10 cellular contexts compared by ENCODE assay signal in genomic region chr20:38878798-38879197, GRCh38. TPM values are rescaled to one million over a fixed set of nuclear protein-coding genes. Genes with fewer than 3 reads are reported as not detected.
A peak's percentile ranks its signal among the peaks of the same experiment; 100 is the strongest.
DNase-seq lines count a peak whose midpoint lies in the region; ATAC-seq and TF ChIP-seq lines count a peak whose summit lies in the region.
"Had no signal": no experiment of that assay in that cellular context is flagged by ENCODE, and none has a peak within 500 bp of the region (broad histone marks: within the 10 kb centered on the region; RNA-seq: fewer than 3 reads in every experiment).

No MANE protein-coding gene starts in this region.

- H4K20me1 ChIP-seq in PC-3 (ENCODE audit: low read length): no peaks in the 10 kb centered on the region

- peaks cover 4% of the 10 kb centered on the region for H3K4me1 Mint-ChIP-seq in endodermal cell
- H3K4me1 Mint-ChIP-seq in neural crest cell: peaks cover 6% of the 10 kb centered on the region

- BruUV-seq in PC-3 (replicated peaks; lab: Mats Ljungman, UMichigan): no TSS peak

- POLR2A ChIA-PET in PC-3 (lab: Charles Lee; ENCODE audit: unreplicated experiment): no interaction called here

- DNase-seq in GM03348 (ENCODE audit: low spot score) (peak; percentile 51), PC-3 (peak; percentile 28), endodermal cell (peak; percentile 86), neural crest cell (ENCODE audit: low read depth, low spot score) (peak; percentile 49), esophagus muscularis mucosa (ENCODE audit: extremely low spot score) (no peak), body of pancreas (no peak), NK-92 (lab: John Stamatoyannopoulos, UW; ENCODE audit: unreplicated experiment) (no peak), omental fat pad (ENCODE audit: low spot score) (no peak)
- DNase-seq: NCI-H345 had no signal

- H3K27ac Mint-ChIP-seq in endodermal cell: no peak overlapping the region
- no peak overlapping the region for H3K27ac Mint-ChIP-seq in neural crest cell (ENCODE audit: unreplicated experiment)

- H3K27ac ChIP-seq in PC-3 (ENCODE audit: low read length): no peak overlapping the region
- H3K27ac ChIP-seq in endodermal cell (ENCODE audit: low read depth, low read length): no peak overlapping the region
- no peak overlapping the region for H3K27ac ChIP-seq in esophagus muscularis mucosa (replicated peaks in 1 of 4)
- no peak overlapping the region for H3K27ac ChIP-seq in body of pancreas
- H3K27ac ChIP-seq: VCaP had no signal

- H3K4me1 ChIP-seq in PC-3 (ENCODE audit: insufficient read depth, low read length) (no peaks in the 10 kb centered on the region), endodermal cell (ENCODE audit: control insufficient read depth, insufficient read depth, low read length) (peaks cover 4% of the 10 kb centered on the region), esophagus muscularis mucosa (peaks cover 5 to 34% (median 17%) of the 10 kb centered on the region in 4 donors), body of pancreas (peaks cover 11% of the 10 kb centered on the region)

- H3K9me3 ChIP-seq in PC-3 (ENCODE audit: low read length) (no peaks in the 10 kb centered on the region), endodermal cell (ENCODE audit: control insufficient read depth, low read length) (no peaks in the 10 kb centered on the region), esophagus muscularis mucosa (no peaks in the 10 kb centered on the region), body of pancreas (no peaks in the 10 kb centered on the region)

- no peak overlapping the region for H3K4me2 ChIP-seq in PC-3 (ENCODE audit: low read length)

- CTCF ChIA-PET in PC-3 (lab: Charles Lee): no interaction called here

- TF ChIP-seq POLR2A in esophagus muscularis mucosa (IDR thresholded peaks at IDR 0.05; ENCODE audit: low read depth) (no peak), body of pancreas (IDR thresholded peaks at IDR 0.05) (no peak)

- H3K4me3 Mint-ChIP-seq in endodermal cell (no peak overlapping the region), neural crest cell (no peak overlapping the region)

- H3K9ac ChIP-seq in PC-3 (ENCODE audit: low read length) (no peak overlapping the region), endodermal cell (ENCODE audit: extremely low read depth, low read length, poor library complexity, severe bottlenecking) (no peak overlapping the region)

- H3K9me2 ChIP-seq in PC-3 (replicated peaks; ENCODE audit: low read length): no peaks in the 10 kb centered on the region

- no peaks in the 10 kb centered on the region for H3F3A ChIP-seq in PC-3 (ENCODE audit: low read length, unreplicated experiment)

- no peak for TF ChIP-seq EP300 in esophagus muscularis mucosa (IDR thresholded peaks at IDR 0.05)

- H3K27me3 Mint-ChIP-seq in endodermal cell (ENCODE audit: insufficient read depth) (no peaks in the 10 kb centered on the region), neural crest cell (ENCODE audit: low read depth) (peaks cover 39% of the 10 kb centered on the region)

- H3K9me3 Mint-ChIP-seq in endodermal cell (no peaks in the 10 kb centered on the region), neural crest cell (no peaks in the 10 kb centered on the region)

- H3K36me3 ChIP-seq in PC-3 (ENCODE audit: low read depth, low read length): no peaks in the 10 kb centered on the region
- H3K36me3 ChIP-seq in endodermal cell (ENCODE audit: control insufficient read depth, insufficient read depth, low read length): no peaks in the 10 kb centered on the region
- H3K36me3 ChIP-seq in esophagus muscularis mucosa: no peaks in the 10 kb centered on the region
- no peaks in the 10 kb centered on the region for H3K36me3 ChIP-seq in body of pancreas (replicated peaks in 1 of 2; ENCODE audit: insufficient read depth in 1 of 2, low read depth in 2 of 2)

- H3K36me3 Mint-ChIP-seq in endodermal cell (ENCODE audit: low read depth) (no peaks in the 10 kb centered on the region), neural crest cell (ENCODE audit: low read depth) (no peaks in the 10 kb centered on the region)

- TF ChIP-seq CTCF in PC-3 (conservative IDR thresholded peaks at IDR 0.05; ENCODE audit: low read depth, low read length) (no peak), endodermal cell (conservative IDR thresholded peaks at IDR 0.05) (no peak), neural crest cell (conservative IDR thresholded peaks at IDR 0.05) (no peak), esophagus muscularis mucosa (IDR thresholded peaks at IDR 0.05) (no peak), body of pancreas (IDR thresholded peaks at IDR 0.05) (no peak), omental fat pad (IDR thresholded peaks at IDR 0.05) (no peak)

- no peaks in the 10 kb centered on the region for H3K79me2 ChIP-seq in PC-3 (ENCODE audit: low read length)

- H2AFZ ChIP-seq in PC-3 (ENCODE audit: low read length): no peak overlapping the region

- peaks cover 10% of the 10 kb centered on the region; the same call in 1 of the 2 replicates for H3K27me3 ChIP-seq in PC-3 (ENCODE audit: low read length)
- no peaks in the 10 kb centered on the region for H3K27me3 ChIP-seq in endodermal cell (ENCODE audit: control insufficient read depth, insufficient read depth, low read length, poor library complexity, severe bottlenecking)
- H3K27me3 ChIP-seq in esophagus muscularis mucosa: peaks cover 0 to 84% (median 0%) of the 10 kb centered on the region in 4 donors
- H3K27me3 ChIP-seq in body of pancreas: no peaks in the 10 kb centered on the region

- ATAC-seq in PC-3: peak; percentile 48; the same call in 1 of the 2 replicates
- ATAC-seq in body of pancreas: no peak
- ATAC-seq in omental fat pad (ENCODE audit: low FRiP score): no peak

- H3K4me3 ChIP-seq in PC-3 (ENCODE audit: low read length) (no peak overlapping the region), endodermal cell (ENCODE audit: low read length) (no peak overlapping the region), esophagus muscularis mucosa (no peak overlapping the region), body of pancreas (no peak overlapping the region)

- WGBS in endodermal cell (ENCODE audit: insufficient coverage in 1 of 2, insufficient read length in 1 of 2), 2 experiments: 40 to 46% methylated on average over 7 to 9 of the region's 9 CpGs
- WGBS in esophagus muscularis mucosa: 26% methylated on average over 9 of the region's 9 CpGs
- WGBS in body of pancreas, 2 donors: 20 to 29% methylated on average over 9 of the region's 9 CpGs

- intact Hi-C loops in PC-3 (cut with micrococcal nuclease) (no loop called here), esophagus muscularis mucosa (cut with DNase I) (no loop called here), body of pancreas (cut with DNase I) (no loop called here)

RNA-seq across cellular contexts. Expression of gene FAM83D, which starts 47.4 kb away (rescaled TPM):
- total RNA-seq in PC-3 (2014; rRNA removed) (69.6 and 81.4 TPM in 2 replicates), endodermal cell (10 to 100 TPM; 34.8 to 39.9 TPM), neural crest cell (37.9 and 38.6 TPM in 2 replicates), esophagus muscularis mucosa (100 to 1,000 TPM in 3 of 4 donors, 10 to 100 TPM in 1; 93.9 to 311 (median 211) TPM), body of pancreas (under 1 TPM in 1 of 2 donors, not detected in 1; 0.52 TPM), omental fat pad (1 to 10 TPM in 3 of 4 donors, under 1 TPM in 1; 0.93 to 3.2 (median 1.3) TPM)
- 40.6 TPM for polyA plus RNA-seq in endodermal cell (2013, experiment 1 of 2)
- 37.0 TPM for polyA plus RNA-seq in endodermal cell (2013, experiment 2 of 2)

Comparison
In these comparisons a context has a peak if more than half of its experiments do, and no peak if none do; other contexts are left out.
1. DNase-seq: peak in GM03348 (single experiment), PC-3 (single experiment), endodermal cell (single experiment) and neural crest cell (single experiment); none in esophagus muscularis mucosa (single experiment), body of pancreas (0 of 4), NK-92 (single experiment) and omental fat pad (single experiment).